In the genomic region with DNA sequence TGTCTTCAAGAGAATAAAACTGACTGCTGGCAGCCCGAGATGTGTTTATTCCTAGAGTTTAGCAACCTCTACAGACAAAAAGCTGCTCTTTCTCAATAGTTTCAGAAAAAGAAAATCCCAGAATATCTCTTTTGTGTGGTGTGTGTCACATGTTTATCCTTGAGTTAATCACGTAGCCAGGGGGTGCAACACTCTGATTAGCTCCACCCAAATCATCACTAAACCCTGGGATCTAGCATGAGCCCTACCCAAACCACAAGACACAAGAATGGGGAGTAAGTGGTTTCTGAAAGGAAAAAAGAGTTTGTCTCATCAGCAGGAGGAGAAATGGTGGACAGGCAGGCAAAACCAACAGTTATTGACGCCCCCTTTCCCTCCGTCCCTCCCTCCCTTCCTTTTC, we compare ENCODE assay signal across 26 cellular contexts.
A peak's percentile ranks its signal among the peaks of the same experiment; 100 is the strongest.
DNase-seq lines count a peak whose midpoint lies in the region; ATAC-seq and TF ChIP-seq lines count a peak whose summit lies in the region.
"Had no signal": no experiment of that assay in that cellular context is flagged by ENCODE, and none has a peak within 500 bp of the region (broad histone marks: within the 10 kb centered on the region; RNA-seq: fewer than 3 reads in every experiment).

No MANE protein-coding gene starts in this region.

- H3K36me3 ChIP-seq in right atrium auricular region (no peaks in the 10 kb centered on the region), vagina (no peaks in the 10 kb centered on the region), left ventricle myocardium inferior (no peaks in the 10 kb centered on the region)
- H3K36me3 ChIP-seq: thoracic aorta had no signal

- peak; percentile 80 for ATAC-seq in esophagus mucosa
- ATAC-seq in sciatic nerve: peak; percentile 80
- ATAC-seq: SK-N-SH treated with all-trans-retinoic acid at 6 μM for 48 hours had no signal

- POLR2A ChIA-PET in RWPE1 (lab: Yijun Ruan, JAX; ENCODE audit: low non-redundant PET): no interaction called here

- H3K9me3 ChIP-seq in right atrium auricular region (no peaks in the 10 kb centered on the region), vagina (no peaks in the 10 kb centered on the region), left ventricle myocardium inferior (replicated peaks) (no peaks in the 10 kb centered on the region)
- H3K9me3 ChIP-seq: thoracic aorta had no signal

- H3K4me3 ChIP-seq in right atrium auricular region (no peak overlapping the region), vagina (no peak overlapping the region), left ventricle myocardium inferior (no peak overlapping the region)
- H3K4me3 ChIP-seq: thoracic aorta had no signal

- H3K27me3 ChIP-seq in right atrium auricular region (no peaks in the 10 kb centered on the region), vagina (no peaks in the 10 kb centered on the region), left ventricle myocardium inferior (ENCODE audit: low read depth) (peaks cover 42% of the 10 kb centered on the region)

- DNase-seq in H4 (ENCODE audit: low spot score) (peak; percentile 62), RWPE1 (ENCODE audit: low spot score) (peak; percentile 55), sciatic nerve (ENCODE audit: low spot score) (no peak), right atrium auricular region (ENCODE audit: low spot score) (no peak), vagina (ENCODE audit: extremely low spot score in 2 of 2) (no peak), left ventricle myocardium inferior (no peak)
- DNase-seq: activated CD4-positive, alpha-beta T cell treated with anti-CD3 and anti-CD28 coated beads for 48 hours; activated naive CD4-positive, alpha-beta T cell treated with anti-CD3 and anti-CD28 coated beads, Interleukin-2, amount 10 ng/mL, durations not matched to agents 7 days and 5 days; activated T-cell treated with anti-CD3 and anti-CD28 coated beads, Interleukin-2, amount 50 U/mL, for 48 hours; amygdala; caudate nucleus; DMS 273 treated with DMSO at 0.1 percent for 48 hours; glutamatergic neuron; HFFc6; kidney glomerular epithelial cell; mesenchymal stem cell; NCI-H1694; NCI-H524 treated with DMSO at 0.1 percent for 48 hours; occipital lobe; stimulated activated CD4-positive, alpha-beta T cell treated with anti-CD3 and anti-CD28 coated beads, Interleukin-4, amount 100 ng/mL, for 4 hours; stimulated activated naive CD4-positive, alpha-beta T cell; T-helper 2 cell had no signal

- no peak for TF ChIP-seq POLR2A in vagina (IDR thresholded peaks at IDR 0.05)

- TF ChIP-seq CTCF in RWPE1 (conservative IDR thresholded peaks at IDR 0.05; ENCODE audit: low read depth) (no peak), right atrium auricular region (IDR thresholded peaks at IDR 0.05) (no peak), vagina (IDR thresholded peaks at IDR 0.05) (no peak), left ventricle myocardium inferior (IDR thresholded peaks at IDR 0.05; ENCODE audit: borderline replicate concordance) (no peak)

- H3K27ac ChIP-seq in RWPE1 (no peak overlapping the region), right atrium auricular region (no peak overlapping the region), vagina (no peak overlapping the region), left ventricle myocardium inferior (replicated peaks) (no peak overlapping the region)
- H3K27ac ChIP-seq: thoracic aorta, VCaP had no signal

- intact Hi-C loops in sciatic nerve (cut with DNase I) (no loop called here), vagina (cut with DNase I) (no loop called here), left ventricle myocardium inferior (cut with micrococcal nuclease) (no loop called here)

- H3K4me1 ChIP-seq in right atrium auricular region (no peaks in the 10 kb centered on the region), vagina (no peaks in the 10 kb centered on the region), left ventricle myocardium inferior (no peaks in the 10 kb centered on the region)

- CTCF ChIA-PET in RWPE1 (lab: Yijun Ruan, JAX): no interaction called here

Comparison
In these comparisons a context has a peak if more than half of its experiments do, and no peak if none do; other contexts are left out.
1. DNase-seq: peak in H4 (single experiment) and RWPE1 (single experiment); none in sciatic nerve (single experiment), right atrium auricular region (single experiment), vagina (0 of 2) and left ventricle myocardium inferior (single experiment).